In the genomic region with DNA sequence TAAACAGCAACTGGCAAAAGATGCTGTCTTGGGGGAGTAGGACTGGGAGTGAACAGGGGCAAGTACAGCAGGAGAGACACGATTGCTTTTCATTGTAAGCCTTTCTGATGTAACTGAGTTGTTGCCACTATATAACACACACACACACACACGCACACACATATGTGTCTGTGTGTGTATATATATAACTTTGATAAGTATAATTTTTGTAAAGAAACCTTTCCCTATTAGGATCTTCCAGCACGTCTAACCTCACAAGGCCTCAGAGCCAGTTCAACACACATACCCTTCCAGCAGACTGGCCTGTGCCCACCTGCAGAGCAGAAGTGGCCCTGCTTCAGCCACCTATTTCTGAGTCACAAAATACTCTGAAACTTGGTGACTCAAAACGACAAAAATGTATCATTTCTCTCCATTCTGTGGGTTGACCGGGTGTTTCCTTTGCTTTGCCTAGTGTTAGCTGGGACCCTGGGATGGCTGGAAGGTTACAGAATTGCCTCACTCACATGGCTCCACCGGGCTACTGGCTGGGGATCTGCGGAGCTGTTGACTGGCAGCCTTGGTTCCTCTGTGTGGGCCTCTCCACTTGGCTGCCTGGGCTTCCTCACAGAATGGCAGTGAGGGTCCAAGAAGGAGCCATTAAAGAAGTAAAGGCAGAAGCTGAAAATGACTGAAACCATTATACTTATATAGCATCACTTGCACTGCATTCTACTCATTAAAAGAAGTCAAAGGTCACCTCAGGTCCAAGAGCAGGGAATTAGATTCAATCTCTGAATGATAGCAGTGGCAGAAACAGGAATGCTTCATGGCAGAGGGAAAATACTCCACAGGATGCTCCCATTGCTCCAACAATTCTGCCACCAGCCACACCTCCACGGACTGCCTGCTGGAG, we compare ENCODE assay signal across 10 cellular contexts.
DNase-seq lines count a peak whose midpoint lies in the region; ATAC-seq lines count a peak whose summit lies in the region.
"Had no signal": no experiment of that assay in that cellular context is flagged by ENCODE, and none has a peak within 500 bp of the region (broad histone marks: within the 10 kb centered on the region; RNA-seq: fewer than 3 reads in every experiment).

No MANE protein-coding gene starts in this region.

- DNase-seq in EH (ENCODE audit: low read depth) (peak; percentile 55), GM19238 (ENCODE audit: insufficient read length, low spot score) (peak; percentile 76), NCI-H446 treated with DMSO at 0.1 percent for 48 hours (lab: John Stamatoyannopoulos, UW) (no peak), G401 (ENCODE audit: low spot score) (no peak), caudate nucleus (lab: John Stamatoyannopoulos, UW) (no peak), NCI-H82 (lab: John Stamatoyannopoulos, UW) (no peak)
- peak; percentile 32 for DNase-seq in activated naive CD8-positive, alpha-beta T cell treated with anti-CD3 and anti-CD28 coated beads, Interleukin-2, amount 50 U/mL, for 24 hours
- DNase-seq: body of pancreas, substantia nigra had no signal

- H3K27ac ChIP-seq in caudate nucleus (ENCODE audit: low read depth, low read length), result no peak overlapping the region
- H3K27ac ChIP-seq: body of pancreas had no signal

- H3K27me3 Mint-ChIP-seq in activated naive CD8-positive, alpha-beta T cell treated with anti-CD3 and anti-CD28 coated beads, Interleukin-2, amount 50 U/mL, for 24 hours, result no peaks in the 10 kb centered on the region

- H3K4me1 Mint-ChIP-seq in activated naive CD8-positive, alpha-beta T cell treated with anti-CD3 and anti-CD28 coated beads, Interleukin-2, amount 50 U/mL, for 24 hours, result peaks cover 13% of the 10 kb centered on the region

- no peak overlapping the region for H3K27ac Mint-ChIP-seq in activated naive CD8-positive, alpha-beta T cell treated with anti-CD3 and anti-CD28 coated beads, Interleukin-2, amount 50 U/mL, for 24 hours

- H3K4me3 Mint-ChIP-seq in activated naive CD8-positive, alpha-beta T cell treated with anti-CD3 and anti-CD28 coated beads, Interleukin-2, amount 50 U/mL, for 24 hours, result no peak overlapping the region

- peak; percentile 79 for ATAC-seq in HG03025 (IDR thresholded peaks at IDR 0.05; ENCODE audit: low FRiP score, unreplicated experiment)
- ATAC-seq in activated naive CD8-positive, alpha-beta T cell treated with anti-CD3 and anti-CD28 coated beads, Interleukin-2, amount 50 U/mL, for 24 hours, result peak; percentile 92
- ATAC-seq: body of pancreas had no signal

- H3K36me3 Mint-ChIP-seq in activated naive CD8-positive, alpha-beta T cell treated with anti-CD3 and anti-CD28 coated beads, Interleukin-2, amount 50 U/mL, for 24 hours (ENCODE audit: low read depth), result no peaks in the 10 kb centered on the region

- in situ Hi-C loops in G401 (cut with HindIII; ENCODE audit: low sequenced_read_pairs), result no loop called here

- no peaks in the 10 kb centered on the region for H3K9me3 Mint-ChIP-seq in activated naive CD8-positive, alpha-beta T cell treated with anti-CD3 and anti-CD28 coated beads, Interleukin-2, amount 50 U/mL, for 24 hours

Comparison
In these comparisons a context has a peak if more than half of its experiments do, and no peak if none do; other contexts are left out.
1. DNase-seq: peak in EH (single experiment), GM19238 (single experiment) and activated naive CD8-positive, alpha-beta T cell treated with anti-CD3 and anti-CD28 coated beads, Interleukin-2, amount 50 U/mL, for 24 hours (single experiment); none in NCI-H446 treated with DMSO at 0.1 percent for 48 hours (single experiment), G401 (single experiment), caudate nucleus (0 of 61) and NCI-H82 (single experiment).